In the genomic region with DNA sequence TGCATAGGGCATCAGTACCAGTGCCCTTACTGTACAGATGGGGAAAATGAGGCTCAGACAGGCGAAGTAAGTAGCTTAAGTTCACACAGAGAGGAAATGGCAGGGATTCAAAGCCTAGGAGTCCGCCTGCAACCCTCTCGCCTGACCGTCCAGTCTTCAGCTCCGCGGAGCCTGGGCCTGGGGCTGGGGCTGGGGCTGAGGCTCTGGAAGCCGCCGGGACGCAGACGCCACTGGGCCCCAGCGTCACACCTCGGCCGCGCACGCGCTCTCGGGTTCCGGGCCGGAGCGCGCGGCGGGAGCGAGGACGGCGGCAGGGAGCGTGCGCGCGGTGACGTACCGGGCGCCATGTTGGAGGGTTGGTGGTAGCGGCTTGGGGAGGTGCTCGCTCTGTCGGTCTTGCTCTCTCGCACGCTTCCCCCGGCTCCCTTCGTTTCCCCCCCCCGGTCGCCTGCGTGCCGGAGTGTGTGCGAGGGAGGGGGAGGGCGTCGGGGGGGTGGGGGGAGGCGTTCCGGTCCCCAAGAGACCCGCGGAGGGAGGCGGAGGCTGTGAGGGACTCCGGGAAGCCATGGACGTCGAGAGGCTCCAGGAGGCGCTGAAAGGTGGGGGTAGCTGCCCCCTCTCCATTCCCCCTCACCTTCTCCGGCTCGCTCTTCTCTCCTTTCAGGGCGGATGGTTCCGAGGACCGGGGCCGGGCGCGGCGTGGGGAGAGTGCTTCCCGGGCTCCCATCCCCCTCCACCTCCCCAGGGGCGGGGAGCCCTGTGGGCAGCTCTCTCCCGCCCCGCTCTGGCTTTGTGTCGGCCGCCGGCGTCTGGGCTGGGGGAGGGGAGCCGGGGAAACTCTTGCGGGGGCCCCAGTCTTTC, we compare ENCODE assay signal across 1 cellular context.
TF ChIP-seq lines count a peak whose summit lies in the region.

Gene PPP4R2 (plus strand): TSS at position 339 of the 861 bp plus-strand sequence. CDS start 227 bp downstream, at position 566.

TF ChIP-seq in WTC11, 78 proteins besides CTCF, POLR2A, EP300 and RAD21 (continued from another document):
- TF ChIP-seq PRDM15 (CRISPR knock-in tag; IDR thresholded peaks at IDR 0.05) (no peak), E2F5 (CRISPR knock-in tag; IDR thresholded peaks at IDR 0.05) (no peak), USF2 (CRISPR knock-in tag; IDR thresholded peaks at IDR 0.05) (peak; percentile 33; the same call in 1 of the 2 replicates), ERG (CRISPR knock-in tag; IDR thresholded peaks at IDR 0.05) (peak; percentile 9; the same call in 1 of the 2 replicates)
- TF ChIP-seq, protein P1, sequence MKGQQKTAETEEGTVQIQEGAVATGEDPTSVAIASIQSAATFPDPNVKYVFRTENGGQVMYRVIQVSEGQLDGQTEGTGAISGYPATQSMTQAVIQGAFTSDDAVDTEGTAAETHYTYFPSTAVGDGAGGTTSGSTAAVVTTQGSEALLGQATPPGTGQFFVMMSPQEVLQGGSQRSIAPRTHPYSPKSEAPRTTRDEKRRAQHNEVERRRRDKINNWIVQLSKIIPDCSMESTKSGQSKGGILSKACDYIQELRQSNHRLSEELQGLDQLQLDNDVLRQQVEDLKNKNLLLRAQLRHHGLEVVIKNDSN (CRISPR knock-in tag; IDR thresholded peaks at IDR 0.05): 0 out of 2 replicates have a peak, but pooled peaks have one; percentile 16
